8 cellular contexts compared by ENCODE assay signal in genomic region chr17:83119987-83120864, GRCh38. TPM values are rescaled to one million over a fixed set of nuclear protein-coding genes. Genes with fewer than 3 reads are reported as not detected.
DNase-seq lines count a peak whose midpoint lies in the region; ATAC-seq, FAIRE-seq and TF ChIP-seq lines count a peak whose summit lies in the region.

No MANE protein-coding gene starts in this region.

- intact Hi-C loops in activated T-helper 2 cell treated with anti-CD3 and anti-CD28 coated beads, Interferon-gamma antibody, Interleukin-2, Interleukin-4, amounts not matched to agents 10 μg/mL and 5 μg/mL and 100 μg/mL, durations not matched to agents 14 hours and 24 hours and 36 hours (cut with micrococcal nuclease): no loop called here

- peak; percentile 63 for DNase-seq in activated CD8-positive, alpha-beta memory T cell treated with anti-CD3 and anti-CD28 coated beads, Interleukin-2, amount 10 ng/mL, durations not matched to agents 7 days and 5 days
- DNase-seq in activated CD8-positive, alpha-beta memory T cell treated with anti-CD3 and anti-CD28 coated beads, Interleukin-2, amount 50 U/mL, for 4 hours: no peak
- no peak for DNase-seq in activated T-helper 2 cell treated with anti-CD3 and anti-CD28 coated beads, Interferon-gamma antibody, Interleukin-2, Interleukin-4, amounts not matched to agents 10 μg/mL and 5 μg/mL and 100 μg/mL, durations not matched to agents 14 hours and 24 hours and 36 hours (ENCODE audit: low spot score)
- no peak for DNase-seq in DMS79 (lab: John Stamatoyannopoulos, UW)
- no peak for DNase-seq in frontal cortex (ENCODE audit: low spot score in 2 of 2)
- no peak for DNase-seq in stimulated activated CD4-positive, alpha-beta T cell treated with anti-CD3 and anti-CD28 coated beads, Interleukin-2, amount 100 ng/mL, for 48 hours

- no peak for FAIRE-seq in frontal cortex (lab: Jason Lieb, UNC)

- H3K4me3 ChIP-seq in parathyroid adenoma (ENCODE audit: low read depth, low read length): peak overlapping the region; percentile 55

- no peak overlapping the region for H3K27ac ChIP-seq in parathyroid adenoma

- no peaks in the 10 kb centered on the region for H3K79me2 ChIP-seq in parathyroid adenoma

- ATAC-seq in activated CD8-positive, alpha-beta memory T cell treated with anti-CD3 and anti-CD28 coated beads, Interleukin-2, amount 10 ng/mL, durations not matched to agents 7 days and 5 days: peak; percentile 90
- ATAC-seq in HG03442 (IDR thresholded peaks at IDR 0.05; ENCODE audit: unreplicated experiment): peak; percentile 72

- H3K9me3 Mint-ChIP-seq in activated CD8-positive, alpha-beta memory T cell treated with anti-CD3 and anti-CD28 coated beads, Interleukin-2, amount 10 ng/mL, durations not matched to agents 7 days and 5 days (ENCODE audit: low read depth): no peaks in the 10 kb centered on the region
- no peaks in the 10 kb centered on the region for H3K9me3 Mint-ChIP-seq in activated T-helper 2 cell treated with anti-CD3 and anti-CD28 coated beads, Interferon-gamma antibody, Interleukin-2, Interleukin-4, amounts not matched to agents 10 μg/mL and 5 μg/mL and 100 μg/mL, durations not matched to agents 14 hours and 24 hours and 36 hours

- peak overlapping the region; percentile 71 for H3K27ac Mint-ChIP-seq in activated CD8-positive, alpha-beta memory T cell treated with anti-CD3 and anti-CD28 coated beads, Interleukin-2, amount 10 ng/mL, durations not matched to agents 7 days and 5 days
- H3K27ac Mint-ChIP-seq in activated T-helper 2 cell treated with anti-CD3 and anti-CD28 coated beads, Interferon-gamma antibody, Interleukin-2, Interleukin-4, amounts not matched to agents 10 μg/mL and 5 μg/mL and 100 μg/mL, durations not matched to agents 14 hours and 24 hours and 36 hours: no peak overlapping the region

- H3K27me3 Mint-ChIP-seq in activated CD8-positive, alpha-beta memory T cell treated with anti-CD3 and anti-CD28 coated beads, Interleukin-2, amount 10 ng/mL, durations not matched to agents 7 days and 5 days: peaks cover 47% of the 10 kb centered on the region
- H3K27me3 Mint-ChIP-seq in activated T-helper 2 cell treated with anti-CD3 and anti-CD28 coated beads, Interferon-gamma antibody, Interleukin-2, Interleukin-4, amounts not matched to agents 10 μg/mL and 5 μg/mL and 100 μg/mL, durations not matched to agents 14 hours and 24 hours and 36 hours (ENCODE audit: low read depth): peaks cover 33% of the 10 kb centered on the region

- no peak for TF ChIP-seq CTCF in parathyroid adenoma (IDR thresholded peaks at IDR 0.05)

- no peak overlapping the region for H2AFZ ChIP-seq in parathyroid adenoma

- no peaks in the 10 kb centered on the region for H3K4me1 ChIP-seq in parathyroid adenoma

- peak overlapping the region; percentile 88 for H3K4me2 ChIP-seq in parathyroid adenoma (ENCODE audit: low read length)

- CTCF ChIA-PET in activated CD8-positive, alpha-beta memory T cell treated with anti-CD3 and anti-CD28 coated beads, Interleukin-2, amount 10 ng/mL, durations not matched to agents 7 days and 5 days (lab: Charles Lee): interaction anchor here (0.5 kb wide), 1 partner anchor 29 kb away, joined by 3 read pairs; no protein-coding TSS in a partner anchor

- peak overlapping the region; percentile 66 for H3K4me3 Mint-ChIP-seq in activated CD8-positive, alpha-beta memory T cell treated with anti-CD3 and anti-CD28 coated beads, Interleukin-2, amount 10 ng/mL, durations not matched to agents 7 days and 5 days
- peak overlapping the region; percentile 69 for H3K4me3 Mint-ChIP-seq in activated T-helper 2 cell treated with anti-CD3 and anti-CD28 coated beads, Interferon-gamma antibody, Interleukin-2, Interleukin-4, amounts not matched to agents 10 μg/mL and 5 μg/mL and 100 μg/mL, durations not matched to agents 14 hours and 24 hours and 36 hours (ENCODE audit: low read depth)

- no peak overlapping the region for H3K9ac ChIP-seq in parathyroid adenoma

- no peaks in the 10 kb centered on the region for H3K9me3 ChIP-seq in parathyroid adenoma (ENCODE audit: control insufficient read depth, low read length)

- peaks cover 46% of the 10 kb centered on the region for H3K4me1 Mint-ChIP-seq in activated CD8-positive, alpha-beta memory T cell treated with anti-CD3 and anti-CD28 coated beads, Interleukin-2, amount 10 ng/mL, durations not matched to agents 7 days and 5 days
- peaks cover 20% of the 10 kb centered on the region for H3K4me1 Mint-ChIP-seq in activated T-helper 2 cell treated with anti-CD3 and anti-CD28 coated beads, Interferon-gamma antibody, Interleukin-2, Interleukin-4, amounts not matched to agents 10 μg/mL and 5 μg/mL and 100 μg/mL, durations not matched to agents 14 hours and 24 hours and 36 hours (ENCODE audit: low read depth)

- no peaks in the 10 kb centered on the region for H3K27me3 ChIP-seq in parathyroid adenoma (ENCODE audit: control insufficient read depth, insufficient read depth, low read length)

- peaks cover 6% of the 10 kb centered on the region for H3K36me3 Mint-ChIP-seq in activated CD8-positive, alpha-beta memory T cell treated with anti-CD3 and anti-CD28 coated beads, Interleukin-2, amount 10 ng/mL, durations not matched to agents 7 days and 5 days
- H3K36me3 Mint-ChIP-seq in activated T-helper 2 cell treated with anti-CD3 and anti-CD28 coated beads, Interferon-gamma antibody, Interleukin-2, Interleukin-4, amounts not matched to agents 10 μg/mL and 5 μg/mL and 100 μg/mL, durations not matched to agents 14 hours and 24 hours and 36 hours (ENCODE audit: low read depth): no peaks in the 10 kb centered on the region

- H3K36me3 ChIP-seq in parathyroid adenoma (ENCODE audit: control insufficient read depth, insufficient read depth, low read length): no peaks in the 10 kb centered on the region

RNA-seq across cellular contexts. Expression of gene METRNL, which starts 40.8 kb away (rescaled TPM):
- 10 to 100 TPM; 42.9 to 49.9 TPM for total RNA-seq in activated CD8-positive, alpha-beta memory T cell treated with anti-CD3 and anti-CD28 coated beads, Interleukin-2, amount 10 ng/mL, durations not matched to agents 7 days and 5 days
- total RNA-seq in activated T-helper 2 cell treated with anti-CD3 and anti-CD28 coated beads, Interferon-gamma antibody, Interleukin-2, Interleukin-4, amounts not matched to agents 10 μg/mL and 5 μg/mL and 100 μg/mL, durations not matched to agents 14 hours and 24 hours and 36 hours: 71.0 and 74.7 TPM in 2 replicates
- total RNA-seq in frontal cortex: 45.2 TPM
